Comparison of ENCODE assay signal across 1 cellular context in genomic region chr9:127405344-127406125, GRCh38.
A peak's percentile ranks its signal among the peaks of the same experiment; 100 is the strongest.
TF ChIP-seq lines count a peak whose summit lies in the region.

No MANE protein-coding gene starts in this region.

TF ChIP-seq in K562, 482 proteins besides CTCF, POLR2A, EP300 and RAD21:
- TF ChIP-seq RBM25 (IDR thresholded peaks at IDR 0.05; ENCODE audit: low read depth, low read length, severe bottlenecking) (peak; percentile 52), ZNF830 (CRISPR knock-in tag; IDR thresholded peaks at IDR 0.05) (no peak), ZFP36 (IDR thresholded peaks at IDR 0.05; ENCODE audit: low read depth, low read length, partially characterized antibody) (peak; percentile 70), ZBTB1 (CRISPR knock-in tag; IDR thresholded peaks at IDR 0.05; ENCODE audit: borderline replicate concordance, low read depth) (no peak), TSHZ1 (CRISPR knock-in tag; IDR thresholded peaks at IDR 0.05) (no peak)
